1 cellular context compared by ENCODE assay signal in the genomic region with DNA sequence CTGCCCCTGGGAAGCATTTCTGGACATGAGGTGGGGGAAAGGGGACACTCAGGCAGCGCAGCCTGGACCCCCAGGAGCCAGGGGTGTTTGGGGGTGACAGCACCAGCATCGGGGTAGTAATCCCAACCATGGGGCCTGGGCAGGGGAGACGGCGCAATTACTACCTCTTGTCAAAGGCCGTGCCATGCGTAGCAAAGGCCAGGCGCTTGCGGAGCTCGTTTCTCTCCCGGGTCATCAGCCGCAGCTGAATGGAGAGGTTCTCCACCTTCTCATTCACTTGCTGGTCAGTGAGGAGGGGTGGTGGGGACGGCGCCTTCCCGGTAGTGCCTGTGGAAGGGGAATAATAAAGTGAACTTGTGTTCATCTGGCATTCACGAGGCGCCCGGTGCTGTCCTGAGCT.
TF ChIP-seq lines count a peak whose summit lies in the region.

No MANE protein-coding gene starts in this region.

TF ChIP-seq in H1, 55 proteins besides CTCF, POLR2A, EP300 and RAD21:
- TF ChIP-seq CTBP2 (IDR thresholded peaks at IDR 0.05; ENCODE audit: borderline replicate concordance, insufficient read depth, insufficient read length, low read length) (no peak), RFX5 (IDR thresholded peaks at IDR 0.05; ENCODE audit: borderline replicate concordance, low read depth, low read length) (no peak), ATF2 (IDR thresholded peaks at IDR 0.05; ENCODE audit: low read length) (no peak), BCL11A (IDR thresholded peaks at IDR 0.05; ENCODE audit: low read depth in 2 of 2, low read length in 2 of 2) (no peak), GABPA (IDR thresholded peaks at IDR 0.05; ENCODE audit: borderline replicate concordance, insufficient read depth, low read length) (no peak), SP1 (IDR thresholded peaks at IDR 0.05; ENCODE audit: low read depth, low read length) (no peak), TBP (IDR thresholded peaks at IDR 0.05; ENCODE audit: low read depth, low read length) (no peak), CEBPB (IDR thresholded peaks at IDR 0.05; ENCODE audit: low read depth, low read length) (no peak), CHD2 (IDR thresholded peaks at IDR 0.05; ENCODE audit: low read length) (no peak), FOSL1 (IDR thresholded peaks at IDR 0.05; ENCODE audit: insufficient read depth, low read depth, low read length) (no peak), RNF2 (IDR thresholded peaks at IDR 0.05; ENCODE audit: borderline replicate concordance, low read depth, low read length, missing control alignments, poor library complexity, severe bottlenecking) (no peak)
